1 cellular context compared by ENCODE assay signal in the genomic region with DNA sequence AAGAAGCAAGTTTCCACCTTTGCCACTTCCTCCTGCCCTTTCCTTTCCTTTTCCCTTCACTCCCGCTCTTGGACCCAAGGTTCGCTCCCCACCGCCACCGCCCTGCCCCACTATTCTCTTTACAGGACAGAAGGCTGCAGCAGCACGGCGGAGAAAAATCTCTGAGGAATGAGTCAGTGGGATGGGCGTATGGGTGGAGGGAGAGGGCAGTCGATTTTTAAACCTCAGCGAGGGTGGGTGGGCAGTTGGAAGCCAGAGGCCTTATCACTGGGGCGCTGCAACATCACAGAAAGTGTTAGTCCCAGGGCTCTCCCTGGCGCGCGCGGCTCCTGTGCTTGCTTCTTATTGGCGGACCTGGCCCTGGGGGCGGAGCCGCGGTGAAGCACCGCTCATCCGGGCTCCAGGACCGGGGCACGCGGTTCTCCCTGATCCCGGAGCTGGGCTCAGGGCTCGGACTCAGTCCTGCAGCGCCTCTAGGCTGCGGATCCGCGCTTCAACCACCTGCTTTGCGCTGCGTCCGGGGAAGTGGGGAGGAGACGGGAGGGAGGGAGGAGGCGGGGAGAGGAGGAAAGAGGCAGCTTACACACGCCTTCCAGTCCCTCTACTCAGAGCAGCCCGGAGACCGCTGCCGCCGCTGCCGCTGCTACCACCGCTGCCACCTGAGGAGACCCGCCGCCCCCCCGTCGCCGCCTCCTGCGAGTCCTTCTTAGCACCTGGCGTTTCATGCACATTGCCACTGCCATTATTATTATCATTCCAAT.
A peak's percentile ranks its signal among the peaks of the same experiment; 100 is the strongest.
TF ChIP-seq lines count a peak whose summit lies in the region.

A gene (plus strand): TSS at position 608 of the 761 bp plus-strand sequence.

TF ChIP-seq in GM12878, 131 proteins besides CTCF, POLR2A, EP300 and RAD21 (continued from another document):
- TF ChIP-seq, protein P1, sequence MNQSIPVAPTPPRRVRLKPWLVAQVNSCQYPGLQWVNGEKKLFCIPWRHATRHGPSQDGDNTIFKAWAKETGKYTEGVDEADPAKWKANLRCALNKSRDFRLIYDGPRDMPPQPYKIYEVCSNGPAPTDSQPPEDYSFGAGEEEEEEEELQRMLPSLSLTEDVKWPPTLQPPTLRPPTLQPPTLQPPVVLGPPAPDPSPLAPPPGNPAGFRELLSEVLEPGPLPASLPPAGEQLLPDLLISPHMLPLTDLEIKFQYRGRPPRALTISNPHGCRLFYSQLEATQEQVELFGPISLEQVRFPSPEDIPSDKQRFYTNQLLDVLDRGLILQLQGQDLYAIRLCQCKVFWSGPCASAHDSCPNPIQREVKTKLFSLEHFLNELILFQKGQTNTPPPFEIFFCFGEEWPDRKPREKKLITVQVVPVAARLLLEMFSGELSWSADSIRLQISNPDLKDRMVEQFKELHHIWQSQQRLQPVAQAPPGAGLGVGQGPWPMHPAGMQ (IDR thresholded peaks at IDR 0.05; ENCODE audit: borderline replicate concordance) = no peak
- no peak for TF ChIP-seq RB1 (IDR thresholded peaks at IDR 0.05; ENCODE audit: borderline replicate concordance)
- no peak for TF ChIP-seq ZNF622 (IDR thresholded peaks at IDR 0.05)
- no peak; the same call in 1 of the 2 replicates for TF ChIP-seq NR2F1 (conservative IDR thresholded peaks at IDR 0.05)
- TF ChIP-seq CREM (IDR thresholded peaks at IDR 0.05; ENCODE audit: low read depth) = no peak
- peak; percentile 57 for TF ChIP-seq YY1 (IDR thresholded peaks at IDR 0.05; ENCODE audit: low read depth, low read length)
- TF ChIP-seq ATF7 (IDR thresholded peaks at IDR 0.05; ENCODE audit: low read depth) = no peak
- TF ChIP-seq KLF5 (IDR thresholded peaks at IDR 0.05; ENCODE audit: partially characterized antibody) = no peak
- TF ChIP-seq, protein P2, sequence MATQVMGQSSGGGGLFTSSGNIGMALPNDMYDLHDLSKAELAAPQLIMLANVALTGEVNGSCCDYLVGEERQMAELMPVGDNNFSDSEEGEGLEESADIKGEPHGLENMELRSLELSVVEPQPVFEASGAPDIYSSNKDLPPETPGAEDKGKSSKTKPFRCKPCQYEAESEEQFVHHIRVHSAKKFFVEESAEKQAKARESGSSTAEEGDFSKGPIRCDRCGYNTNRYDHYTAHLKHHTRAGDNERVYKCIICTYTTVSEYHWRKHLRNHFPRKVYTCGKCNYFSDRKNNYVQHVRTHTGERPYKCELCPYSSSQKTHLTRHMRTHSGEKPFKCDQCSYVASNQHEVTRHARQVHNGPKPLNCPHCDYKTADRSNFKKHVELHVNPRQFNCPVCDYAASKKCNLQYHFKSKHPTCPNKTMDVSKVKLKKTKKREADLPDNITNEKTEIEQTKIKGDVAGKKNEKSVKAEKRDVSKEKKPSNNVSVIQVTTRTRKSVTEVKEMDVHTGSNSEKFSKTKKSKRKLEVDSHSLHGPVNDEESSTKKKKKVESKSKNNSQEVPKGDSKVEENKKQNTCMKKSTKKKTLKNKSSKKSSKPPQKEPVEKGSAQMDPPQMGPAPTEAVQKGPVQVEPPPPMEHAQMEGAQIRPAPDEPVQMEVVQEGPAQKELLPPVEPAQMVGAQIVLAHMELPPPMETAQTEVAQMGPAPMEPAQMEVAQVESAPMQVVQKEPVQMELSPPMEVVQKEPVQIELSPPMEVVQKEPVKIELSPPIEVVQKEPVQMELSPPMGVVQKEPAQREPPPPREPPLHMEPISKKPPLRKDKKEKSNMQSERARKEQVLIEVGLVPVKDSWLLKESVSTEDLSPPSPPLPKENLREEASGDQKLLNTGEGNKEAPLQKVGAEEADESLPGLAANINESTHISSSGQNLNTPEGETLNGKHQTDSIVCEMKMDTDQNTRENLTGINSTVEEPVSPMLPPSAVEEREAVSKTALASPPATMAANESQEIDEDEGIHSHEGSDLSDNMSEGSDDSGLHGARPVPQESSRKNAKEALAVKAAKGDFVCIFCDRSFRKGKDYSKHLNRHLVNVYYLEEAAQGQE (IDR thresholded peaks at IDR 0.05; ENCODE audit: low read depth, low read length) = no peak
- TF ChIP-seq, protein P3, sequence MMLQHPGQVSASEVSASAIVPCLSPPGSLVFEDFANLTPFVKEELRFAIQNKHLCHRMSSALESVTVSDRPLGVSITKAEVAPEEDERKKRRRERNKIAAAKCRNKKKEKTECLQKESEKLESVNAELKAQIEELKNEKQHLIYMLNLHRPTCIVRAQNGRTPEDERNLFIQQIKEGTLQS (IDR thresholded peaks at IDR 0.05; ENCODE audit: borderline replicate concordance, extremely low read depth, low read depth, low read length) = no peak
- no peak for TF ChIP-seq SUZ12 (IDR thresholded peaks at IDR 0.05; ENCODE audit: unreplicated experiment)
- TF ChIP-seq TARDBP (IDR thresholded peaks at IDR 0.05; ENCODE audit: borderline replicate concordance) = no peak
- TF ChIP-seq TCF12 (IDR thresholded peaks at IDR 0.05; ENCODE audit: low read depth, low read length) = peak; percentile 69; the same call in 1 of the 2 replicates
- TF ChIP-seq SUPT20H (IDR thresholded peaks at IDR 0.05; ENCODE audit: borderline replicate concordance, control insufficient read depth, low read depth, low read length) = no peak
- TF ChIP-seq MYC (IDR thresholded peaks at IDR 0.05; ENCODE audit: insufficient read depth, insufficient read length, insufficient replicate concordance, low read length, severe bottlenecking) = no peak
- TF ChIP-seq KAT2A (conservative IDR thresholded peaks at IDR 0.05; ENCODE audit: control insufficient read depth, low read depth, low read length) = no peak
- TF ChIP-seq, protein P4, sequence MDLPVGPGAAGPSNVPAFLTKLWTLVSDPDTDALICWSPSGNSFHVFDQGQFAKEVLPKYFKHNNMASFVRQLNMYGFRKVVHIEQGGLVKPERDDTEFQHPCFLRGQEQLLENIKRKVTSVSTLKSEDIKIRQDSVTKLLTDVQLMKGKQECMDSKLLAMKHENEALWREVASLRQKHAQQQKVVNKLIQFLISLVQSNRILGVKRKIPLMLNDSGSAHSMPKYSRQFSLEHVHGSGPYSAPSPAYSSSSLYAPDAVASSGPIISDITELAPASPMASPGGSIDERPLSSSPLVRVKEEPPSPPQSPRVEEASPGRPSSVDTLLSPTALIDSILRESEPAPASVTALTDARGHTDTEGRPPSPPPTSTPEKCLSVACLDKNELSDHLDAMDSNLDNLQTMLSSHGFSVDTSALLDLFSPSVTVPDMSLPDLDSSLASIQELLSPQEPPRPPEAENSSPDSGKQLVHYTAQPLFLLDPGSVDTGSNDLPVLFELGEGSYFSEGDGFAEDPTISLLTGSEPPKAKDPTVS (IDR thresholded peaks at IDR 0.05; ENCODE audit: low read depth, low read length) = no peak
- no peak; the same call in 1 of the 2 replicates for TF ChIP-seq BACH1 (IDR thresholded peaks at IDR 0.05; ENCODE audit: borderline replicate concordance)
